Comparison of ENCODE assay signal across 1 cellular context in the genomic region with DNA sequence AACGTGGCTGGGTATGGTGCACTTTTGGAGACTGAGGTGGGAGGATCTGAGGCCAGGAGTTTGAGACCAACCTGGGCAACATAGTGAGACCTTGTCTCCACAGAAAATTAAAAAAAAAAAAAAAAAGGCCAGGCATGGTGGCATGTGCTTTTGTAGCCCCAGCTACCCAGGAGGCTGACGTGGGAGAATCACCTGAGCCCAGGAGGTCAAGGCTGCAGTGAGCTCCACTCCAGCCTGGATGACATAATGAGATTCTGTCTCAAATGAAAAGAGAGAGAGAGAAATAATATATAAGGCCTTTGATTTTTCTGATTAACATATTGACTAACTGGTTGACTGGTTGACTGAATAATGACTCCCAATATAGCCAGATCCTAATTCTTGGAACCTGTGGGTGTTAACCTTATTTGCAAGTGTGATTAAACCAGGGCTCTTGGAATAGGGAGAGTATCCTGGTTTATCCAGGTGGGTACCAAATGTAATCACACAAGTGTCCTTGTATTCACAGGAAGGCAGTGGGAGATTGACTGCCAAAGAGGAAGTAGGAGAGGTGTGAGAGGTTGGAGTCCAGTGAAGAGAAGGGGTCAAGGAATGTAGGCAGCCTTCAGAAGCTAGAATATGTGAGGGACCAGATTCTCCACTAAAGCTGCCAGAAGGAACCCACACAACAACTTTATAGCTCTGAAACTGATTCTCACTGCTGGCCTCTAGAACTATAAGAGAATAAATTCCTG.
TF ChIP-seq lines count a peak whose summit lies in the region.

No MANE protein-coding gene starts in this region.

TF ChIP-seq in HepG2, 621 proteins besides CTCF, POLR2A, EP300 and RAD21:
- TF ChIP-seq NR2F6 (IDR thresholded peaks at IDR 0.05) (no peak), NR2F6 (CRISPR knock-in tag; IDR thresholded peaks at IDR 0.05) (peak; percentile 33; the same call in 1 of the 2 replicates), REXO4 (CRISPR knock-in tag; IDR thresholded peaks at IDR 0.05; ENCODE audit: borderline replicate concordance) (no peak), ZNF772 (CRISPR knock-in tag; IDR thresholded peaks at IDR 0.05) (no peak), RARA (CRISPR knock-in tag; IDR thresholded peaks at IDR 0.05) (peak; percentile 65)
- TF ChIP-seq, protein P1, sequence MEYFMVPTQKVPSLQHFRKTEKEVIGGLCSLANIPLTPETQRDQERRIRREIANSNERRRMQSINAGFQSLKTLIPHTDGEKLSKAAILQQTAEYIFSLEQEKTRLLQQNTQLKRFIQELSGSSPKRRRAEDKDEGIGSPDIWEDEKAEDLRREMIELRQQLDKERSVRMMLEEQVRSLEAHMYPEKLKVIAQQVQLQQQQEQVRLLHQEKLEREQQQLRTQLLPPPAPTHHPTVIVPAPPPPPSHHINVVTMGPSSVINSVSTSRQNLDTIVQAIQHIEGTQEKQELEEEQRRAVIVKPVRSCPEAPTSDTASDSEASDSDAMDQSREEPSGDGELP (IDR thresholded peaks at IDR 0.05; ENCODE audit: borderline replicate concordance, low read depth) = no peak
